Comparison of ENCODE assay signal across 11 cellular contexts in the genomic region with DNA sequence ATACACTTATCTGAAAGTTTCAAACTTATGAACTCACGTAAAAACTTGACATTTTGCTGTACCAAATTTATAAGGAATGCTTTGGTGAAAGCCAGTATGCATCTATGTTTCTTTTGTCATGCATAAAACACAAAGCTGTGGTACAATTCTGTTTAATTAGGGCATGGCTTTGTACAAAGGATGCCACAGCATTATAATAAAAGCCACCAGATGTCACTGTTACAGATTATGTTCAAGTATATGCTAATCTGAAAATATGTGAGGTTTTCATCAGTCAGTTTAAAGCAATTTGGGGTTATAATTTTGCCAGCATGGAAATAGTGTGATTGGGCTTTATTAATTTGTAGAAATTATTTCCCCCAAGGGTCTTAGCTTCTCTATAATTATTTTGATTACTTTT.
A peak's percentile ranks its signal among the peaks of the same experiment; 100 is the strongest.
DNase-seq lines count a peak whose midpoint lies in the region; ATAC-seq and TF ChIP-seq lines count a peak whose summit lies in the region.
"Had no signal": no experiment of that assay in that cellular context is flagged by ENCODE, and none has a peak within 500 bp of the region (broad histone marks: within the 10 kb centered on the region; RNA-seq: fewer than 3 reads in every experiment).

No MANE protein-coding gene starts in this region.

- H3K4me1 ChIP-seq in esophagus squamous epithelium: no peaks in the 10 kb centered on the region
- H3K4me1 ChIP-seq in prostate gland (replicated peaks): peaks cover 6% of the 10 kb centered on the region
- H3K4me1 ChIP-seq: vagina had no signal

- peaks cover 0 to 4% (median 0%) of the 10 kb centered on the region in 45 donors for H3K27me3 ChIP-seq in dorsolateral prefrontal cortex
- no peaks in the 10 kb centered on the region for H3K27me3 ChIP-seq in esophagus squamous epithelium
- no peaks in the 10 kb centered on the region for H3K27me3 ChIP-seq in prostate gland (replicated peaks; ENCODE audit: insufficient read depth)
- H3K27me3 ChIP-seq: neutrophil, vagina had no signal

- no peaks in the 10 kb centered on the region for H3K9me3 ChIP-seq in esophagus squamous epithelium
- no peaks in the 10 kb centered on the region for H3K9me3 ChIP-seq in prostate gland
- H3K9me3 ChIP-seq: neutrophil, vagina had no signal

- H3K36me3 ChIP-seq in esophagus squamous epithelium (no peaks in the 10 kb centered on the region), prostate gland (no peaks in the 10 kb centered on the region)
- H3K36me3 ChIP-seq: neutrophil, vagina had no signal

- H3K4me3 ChIP-seq in dorsolateral prefrontal cortex (no peak overlapping the region), lower leg skin (ENCODE audit: low read depth, poor library complexity, severe bottlenecking) (no peak overlapping the region), esophagus squamous epithelium (no peak overlapping the region), prostate gland (no peak overlapping the region)
- H3K4me3 ChIP-seq: vagina had no signal

- intact Hi-C loops in dorsolateral prefrontal cortex (cut with DNase I): no loop called here
- intact Hi-C loops in lower leg skin (cut with DNase I; ENCODE audit: low total_unique reads): no loop called here
- intact Hi-C loops in esophagus squamous epithelium (cut with DNase I): no loop called here
- intact Hi-C loops in prostate gland (cut with DNase I): no loop called here

- peak; percentile 78 for ATAC-seq in GM19035 (IDR thresholded peaks at IDR 0.05; ENCODE audit: unreplicated experiment)

- 37 to 64% methylated on average over 1 of the region's 1 CpG for WGBS in lower leg skin, 2 donors
- 58 to 92% methylated on average over 1 of the region's 1 CpG for WGBS in esophagus squamous epithelium, 2 donors
- WGBS in prostate gland: 81% methylated on average over 1 of the region's 1 CpG

- TF ChIP-seq POLR2A in lower leg skin (IDR thresholded peaks at IDR 0.05) (no peak), esophagus squamous epithelium (IDR thresholded peaks at IDR 0.05) (no peak), prostate gland (IDR thresholded peaks at IDR 0.05) (no peak)

- peak; percentile 76 for TF ChIP-seq CTCF in 22Rv1 (IDR thresholded peaks at IDR 0.05)
- TF ChIP-seq CTCF in dorsolateral prefrontal cortex (IDR thresholded peaks at IDR 0.05 in 54 of 56, conservative IDR thresholded peaks at IDR 0.05 in 2 of 56; ENCODE audit: low read depth in 1 of 56, partially characterized antibody in 56 of 56): peak in 41 of 56 donors; percentile 11 to 53 (median 33)
- TF ChIP-seq CTCF in lower leg skin (IDR thresholded peaks at IDR 0.05): no peak
- TF ChIP-seq CTCF in esophagus squamous epithelium (IDR thresholded peaks at IDR 0.05): peak in 1 of 6 experiments; percentile 38
- TF ChIP-seq CTCF in prostate gland (IDR thresholded peaks at IDR 0.05): peak in 1 of 4 experiments; percentile 12

- no peak overlapping the region for H3K27ac ChIP-seq in 22Rv1
- H3K27ac ChIP-seq in dorsolateral prefrontal cortex: no peak overlapping the region
- no peak overlapping the region for H3K27ac ChIP-seq in esophagus squamous epithelium
- no peak overlapping the region for H3K27ac ChIP-seq in prostate gland
- H3K27ac ChIP-seq: neutrophil, vagina had no signal

- DNase-seq in M059J (ENCODE audit: low read depth) (peak; percentile 2), dorsolateral prefrontal cortex (no peak), lower leg skin (ENCODE audit: low spot score in 2 of 2) (no peak), esophagus squamous epithelium (lab: John Stamatoyannopoulos, UW) (no peak), prostate gland (ENCODE audit: low spot score) (no peak), HK-2 (ENCODE audit: unreplicated experiment) (no peak)
- DNase-seq: DMS79 had no signal

Comparison
In these comparisons a context has a peak if more than half of its experiments do, and no peak if none do; other contexts are left out.
1. CTCF ChIP-seq: peak in 22Rv1 (single experiment) and dorsolateral prefrontal cortex (41 of 56); none in lower leg skin (0 of 3).